1 cellular context compared by ENCODE assay signal in genomic region chr19:50896100-50896590, GRCh38.
TF ChIP-seq lines count a peak whose summit lies in the region.

No MANE protein-coding gene starts in this region.

TF ChIP-seq in GM12878, 131 proteins besides CTCF, POLR2A, EP300 and RAD21:
- TF ChIP-seq SMARCA5 (IDR thresholded peaks at IDR 0.05): 0 out of 2 replicates have a peak, but pooled peaks have one; percentile 23
